ENCODE assay signal across 23 cellular contexts in the genomic region with DNA sequence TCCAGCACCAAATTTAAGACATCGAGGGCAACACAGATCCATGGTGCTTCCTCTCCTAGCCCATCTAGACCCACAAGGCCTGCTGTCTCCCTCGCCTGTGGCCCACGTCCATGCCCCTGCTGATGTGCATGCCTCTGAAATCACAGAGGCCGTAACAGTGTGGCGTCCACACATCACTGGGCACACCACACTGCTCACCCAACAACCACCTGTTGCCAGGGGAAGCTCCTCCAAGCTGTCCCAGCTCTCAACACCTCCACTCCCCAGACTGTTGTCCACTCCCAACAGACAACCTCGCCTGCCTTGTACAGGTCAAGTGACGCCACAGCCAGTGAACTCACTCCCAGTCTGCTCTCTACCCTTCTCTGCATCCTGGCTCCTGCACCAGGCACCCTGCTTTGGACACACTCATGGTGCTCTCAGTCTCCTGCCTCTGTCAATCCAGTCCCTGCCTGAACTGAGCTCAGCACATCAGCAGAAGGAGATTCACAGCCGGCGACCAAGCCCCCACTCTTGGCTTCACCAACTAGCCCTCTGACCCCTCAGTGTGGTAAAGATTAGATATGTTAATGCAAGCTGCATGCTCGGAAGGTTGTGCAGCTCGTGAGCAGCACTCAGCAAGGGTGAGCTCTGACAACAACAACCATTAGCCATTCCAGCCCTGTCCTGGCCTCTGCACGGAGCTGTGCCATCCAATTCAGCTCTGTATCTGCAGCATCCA.
A peak's percentile ranks its signal among the peaks of the same experiment; 100 is the strongest.
DNase-seq lines count a peak whose midpoint lies in the region; ATAC-seq, FAIRE-seq and TF ChIP-seq lines count a peak whose summit lies in the region.
"Had no signal": no experiment of that assay in that cellular context is flagged by ENCODE, and none has a peak within 500 bp of the region (broad histone marks: within the 10 kb centered on the region; RNA-seq: fewer than 3 reads in every experiment).

No MANE protein-coding gene starts in this region.

- intact Hi-C loops in upper lobe of right lung (cut with DNase I), result no loop called here

- H3K4me1 ChIP-seq in upper lobe of right lung, result peaks cover 11% of the 10 kb centered on the region

- no peak for ATAC-seq in upper lobe of right lung

- H3K4me3 ChIP-seq in bronchial epithelial cell (ENCODE audit: low read depth, low read length) (no peak overlapping the region), upper lobe of right lung (no peak overlapping the region)

- TF ChIP-seq CTCF in HFFc6 (IDR thresholded peaks at IDR 0.05) (no peak), bronchial epithelial cell (IDR thresholded peaks at IDR 0.05; ENCODE audit: insufficient read depth, low read length, severe bottlenecking) (no peak), neural crest cell (conservative IDR thresholded peaks at IDR 0.05) (no peak), upper lobe of right lung (IDR thresholded peaks at IDR 0.05) (no peak), RWPE1 (conservative IDR thresholded peaks at IDR 0.05; ENCODE audit: low read depth) (no peak)

- H3K4me1 Mint-ChIP-seq in HFFc6 (ENCODE audit: low read depth) (peaks cover 43% of the 10 kb centered on the region), neural crest cell (peaks cover 30% of the 10 kb centered on the region)
- H3K4me1 Mint-ChIP-seq: CD8-positive, alpha-beta memory T cell had no signal

- CTCF ChIA-PET in RWPE1 (lab: Yijun Ruan, JAX), result interaction anchor here (0.7 kb wide), 1 partner anchor 8 kb away, joined by 4 read pairs; no protein-coding TSS in a partner anchor

- H3K36me3 ChIP-seq in bronchial epithelial cell (ENCODE audit: control insufficient read depth, insufficient read depth, low read length) (peaks cover 1% of the 10 kb centered on the region), upper lobe of right lung (peaks cover 7% of the 10 kb centered on the region)

- DNase-seq in HFFc6, result no peak
- no peak for DNase-seq in bronchial epithelial cell (ENCODE audit: low read depth)
- DNase-seq in neural crest cell (ENCODE audit: low read depth, low spot score), result no peak
- peak; percentile 43 for DNase-seq in upper lobe of right lung
- DNase-seq in RWPE1 (ENCODE audit: low spot score), result no peak
- no peak for DNase-seq in putamen (ENCODE audit: low spot score)
- no peak for DNase-seq in NCI-H510A (lab: John Stamatoyannopoulos, UW)
- DNase-seq: ACHN; C1 segment of cervical spinal cord; CD8-positive, alpha-beta memory T cell; DMS79; KG1; MV-4-11; NCI-H187; NCI-H2107; NCI-H2227 treated with DMSO at 0.1 percent for 48 hours; NCI-H524; NCI-H82; OCI-M1 had no signal

- no peaks in the 10 kb centered on the region; the same call in none of the 2 replicates for H3K27me3 Mint-ChIP-seq in HFFc6 (ENCODE audit: insufficient read depth)
- peaks cover 3% of the 10 kb centered on the region for H3K27me3 Mint-ChIP-seq in neural crest cell (ENCODE audit: low read depth)

- H3K27ac Mint-ChIP-seq in HFFc6 (peak overlapping the region; percentile 45; the same call in 1 of the 2 replicates), neural crest cell (ENCODE audit: unreplicated experiment) (peak overlapping the region; percentile 81)
- H3K27ac Mint-ChIP-seq: CD8-positive, alpha-beta memory T cell had no signal

- H3K9me3 ChIP-seq in upper lobe of right lung, result no peaks in the 10 kb centered on the region

- H3K27me3 ChIP-seq in bronchial epithelial cell (ENCODE audit: control insufficient read depth, insufficient read depth, low read length), result no peaks in the 10 kb centered on the region
- H3K27me3 ChIP-seq in upper lobe of right lung, result no peaks in the 10 kb centered on the region

- H3K27ac ChIP-seq in upper lobe of right lung (no peak overlapping the region), RWPE1 (no peak overlapping the region)

- no peak overlapping the region for H3K4me3 Mint-ChIP-seq in HFFc6
- no peak overlapping the region for H3K4me3 Mint-ChIP-seq in neural crest cell
- H3K4me3 Mint-ChIP-seq: CD8-positive, alpha-beta memory T cell had no signal

- H3K36me3 Mint-ChIP-seq in HFFc6 (ENCODE audit: low read depth) (peaks cover 21% of the 10 kb centered on the region), neural crest cell (ENCODE audit: low read depth) (no peaks in the 10 kb centered on the region)
- H3K36me3 Mint-ChIP-seq: CD8-positive, alpha-beta memory T cell had no signal

- H3K9me3 Mint-ChIP-seq in HFFc6 (no peaks in the 10 kb centered on the region), neural crest cell (no peaks in the 10 kb centered on the region)

- peak; percentile 55 for FAIRE-seq in bronchial epithelial cell (lab: Jason Lieb, UNC)
- FAIRE-seq: D721Med, GM12892, GM18507, H54 had no signal

- POLR2A ChIA-PET in RWPE1 (lab: Yijun Ruan, JAX; ENCODE audit: low non-redundant PET), result no interaction called here
